In genomic region chr20:49534314-49534713, GRCh38 we compare ENCODE assay signal across 8 cellular contexts. TPM values are rescaled to one million over a fixed set of nuclear protein-coding genes. Genes with fewer than 3 reads are reported as not detected.
A peak's percentile ranks its signal among the peaks of the same experiment; 100 is the strongest.
DNase-seq lines count a peak whose midpoint lies in the region; ATAC-seq and TF ChIP-seq lines count a peak whose summit lies in the region.

No MANE protein-coding gene starts in this region.

- peak overlapping the region in 1 of 2 donors; percentile 35 for H3K4me3 Mint-ChIP-seq in CD14-positive monocyte

- DNase-seq in CD14-positive monocyte (ENCODE audit: low spot score), result no peak
- peak; percentile 82 for DNase-seq in H7
- DNase-seq in NCI-H460 (ENCODE audit: extremely low read depth, low read depth), result peak; percentile 56
- DNase-seq in activated CD4-positive, CD25-positive, alpha-beta regulatory T cell treated with anti-CD3 and anti-CD28 coated beads, Interleukin-2, amount 50 U/mL, for 72 hours, result peak; percentile 60
- peak; percentile 56 for DNase-seq in colonic mucosa
- peak; percentile 51 for DNase-seq in lung (ENCODE audit: low spot score)
- peak; percentile 25 to 51 for DNase-seq in stimulated activated CD8-positive, alpha-beta memory T cell treated with anti-CD3 and anti-CD28 coated beads, Interleukin-2, amount 100 ng/mL, for 48 hours (ENCODE audit: low read depth in 2 of 2)

- no peak overlapping the region for H3K27ac Mint-ChIP-seq in CD14-positive monocyte

- ATAC-seq in lung (ENCODE audit: insufficient read depth, low FRiP score) (no peak), HG03139 (IDR thresholded peaks at IDR 0.05; ENCODE audit: unreplicated experiment) (no peak)

- H3K4me1 ChIP-seq in colonic mucosa, result no peaks in the 10 kb centered on the region
- no peaks in the 10 kb centered on the region for H3K4me1 ChIP-seq in lung (ENCODE audit: control insufficient read depth in 2 of 2, insufficient read depth in 2 of 2, low read length in 2 of 2)

- TF ChIP-seq CTCF in CD14-positive monocyte (IDR thresholded peaks at IDR 0.05), result peak; percentile 97
- peak; percentile 80 for TF ChIP-seq CTCF in colonic mucosa (IDR thresholded peaks at IDR 0.05)
- peak; percentile 42 for TF ChIP-seq CTCF in lung (IDR thresholded peaks at IDR 0.05; ENCODE audit: control extremely low read depth, extremely low read depth)

- WGBS in lung, 2 donors, result 0% methylated on average over 3 of the region's 3 CpGs

- H3K36me3 ChIP-seq in H7 (replicated peaks; ENCODE audit: control insufficient read depth, insufficient read depth, low read length), result peaks cover 2% of the 10 kb centered on the region
- no peaks in the 10 kb centered on the region for H3K36me3 ChIP-seq in colonic mucosa
- no peaks in the 10 kb centered on the region for H3K36me3 ChIP-seq in lung (ENCODE audit: control insufficient read depth in 2 of 2, insufficient read depth in 2 of 2, low read length in 2 of 2)

- H3K9me3 ChIP-seq in colonic mucosa, result no peaks in the 10 kb centered on the region
- no peaks in the 10 kb centered on the region for H3K9me3 ChIP-seq in lung (ENCODE audit: control insufficient read depth in 2 of 2, insufficient read depth in 1 of 2, low read length in 1 of 2)

- peaks cover 11% of the 10 kb centered on the region for H3K4me1 Mint-ChIP-seq in CD14-positive monocyte

- H3K27me3 ChIP-seq in H7 (ENCODE audit: control insufficient read depth, insufficient read depth, low read length), result no peaks in the 10 kb centered on the region
- H3K27me3 ChIP-seq in colonic mucosa, result no peaks in the 10 kb centered on the region
- H3K27me3 ChIP-seq in lung (ENCODE audit: control insufficient read depth, insufficient read depth), result no peaks in the 10 kb centered on the region

- H3K9ac ChIP-seq in colonic mucosa (ENCODE audit: low read depth in 2 of 2, low read length in 2 of 2), result no peak overlapping the region

- H3K36me3 Mint-ChIP-seq in CD14-positive monocyte, result no peaks in the 10 kb centered on the region

- H3K4me3 ChIP-seq in H7 (ENCODE audit: insufficient read depth, low read depth, low read length) (no peak overlapping the region), colonic mucosa (no peak overlapping the region), lung (no peak overlapping the region)

- H3K27me3 Mint-ChIP-seq in CD14-positive monocyte (ENCODE audit: low read depth in 3 of 3), result peaks cover 4 to 8% (median 5%) of the 10 kb centered on the region in 3 donors

- intact Hi-C loops in CD14-positive monocyte (cut with micrococcal nuclease) (loop anchor here (5.0 kb wide), 2 partner anchors 197 to 202 kb away; no protein-coding TSS in a partner anchor), colonic mucosa (cut with DNase I) (loop anchor here (5.0 kb wide), 1 partner anchor 202 kb away; no protein-coding TSS in a partner anchor)

- peaks cover 0 to 6% (median 4%) of the 10 kb centered on the region in 7 donors for H3K9me3 Mint-ChIP-seq in CD14-positive monocyte

- H3K27ac ChIP-seq in colonic mucosa, result no peak overlapping the region
- H3K27ac ChIP-seq in lung (ENCODE audit: low read depth in 1 of 2, low read length in 1 of 2), result no peak overlapping the region

RNA-seq across cellular contexts. Expression of gene PTGIS, which starts 33.6 kb away (rescaled TPM):
- polyA plus RNA-seq in CD14-positive monocyte (not detected), lung (10 to 100 TPM in 1 of 2 donors, 1 to 10 TPM in 1; 5.3 to 12.6 TPM)
- 14.3 and 15.4 TPM in 2 replicates for total RNA-seq in H7 (2014; rRNA removed; shearing (Covaris generic))
- not detected in 2 replicates for total RNA-seq in NCI-H460 (2014; rRNA removed; shearing (Covaris generic))
- not detected in 2 replicates for polyA plus RNA-seq in NCI-H460 (2014; cell fraction: nucleus; rRNA removed)
- total RNA-seq in colonic mucosa (1 to 10 TPM in 1 of 2 donors, under 1 TPM in 1; 0.94 to 8.0 TPM), lung (10 to 100 TPM; 17.1 to 43.8 TPM)

RNA-seq across cellular contexts. Expression of gene KCNB1, which starts 51.8 kb away (rescaled TPM):
- polyA plus RNA-seq in CD14-positive monocyte, result not detected
- total RNA-seq in H7 (2014; rRNA removed; shearing (Covaris generic)), result 0.41 and 0.48 TPM in 2 replicates
- total RNA-seq in NCI-H460 (2014; rRNA removed; shearing (Covaris generic)), result not detected in 2 replicates
- polyA plus RNA-seq in NCI-H460 (2014; cell fraction: nucleus; rRNA removed), result not detected in 2 replicates
- total RNA-seq in colonic mucosa, result 1 to 10 TPM in 1 of 2 donors, under 1 TPM in 1; 0.37 to 1.9 TPM
- total RNA-seq in lung, result 1 to 10 TPM in 1 of 2 donors, under 1 TPM in 1; 0.91 to 1.0 TPM
- polyA plus RNA-seq in lung, result under 1 TPM; 0.11 to 0.24 TPM

Comparison
In these comparisons a context has a peak if more than half of its experiments do, and no peak if none do; other contexts are left out.
1. CTCF ChIP-seq: peak in every context shown above with its lines; median percentile 97 in CD14-positive monocyte; 80 in colonic mucosa; 42 in lung.